Comparison of ENCODE assay signal across 8 cellular contexts in genomic region chr7:31443457-31443856, GRCh38.
DNase-seq lines count a peak whose midpoint lies in the region; ATAC-seq, FAIRE-seq and TF ChIP-seq lines count a peak whose summit lies in the region.

No MANE protein-coding gene starts in this region.

- TF ChIP-seq EP300 in A549 (IDR thresholded peaks at IDR 0.05), result no peak

- no peaks in the 10 kb centered on the region for H3K36me3 Mint-ChIP-seq in activated T-helper 2 cell treated with anti-CD3 and anti-CD28 coated beads, Interferon-gamma antibody, Interleukin-2, Interleukin-4, amounts not matched to agents 10 μg/mL and 5 μg/mL and 100 μg/mL, durations not matched to agents 14 hours and 24 hours and 36 hours (ENCODE audit: low read depth)

- no peak overlapping the region for H3K27ac Mint-ChIP-seq in activated T-helper 2 cell treated with anti-CD3 and anti-CD28 coated beads, Interferon-gamma antibody, Interleukin-2, Interleukin-4, amounts not matched to agents 10 μg/mL and 5 μg/mL and 100 μg/mL, durations not matched to agents 14 hours and 24 hours and 36 hours

- no peak overlapping the region for H3K4me2 ChIP-seq in A549

- no peaks in the 10 kb centered on the region for H3K4me1 Mint-ChIP-seq in activated T-helper 2 cell treated with anti-CD3 and anti-CD28 coated beads, Interferon-gamma antibody, Interleukin-2, Interleukin-4, amounts not matched to agents 10 μg/mL and 5 μg/mL and 100 μg/mL, durations not matched to agents 14 hours and 24 hours and 36 hours (ENCODE audit: low read depth)

- CTCF ChIA-PET in A549 (lab: Yijun Ruan, JAX), result interaction anchor here (0.6 to 7.3 kb wide), 56 partner anchors 10 to 883 kb away, joined by 3 to 109 read pairs (median 5); no protein-coding TSS in a partner anchor

- peak; percentile 80 to 86 for TF ChIP-seq RAD21 in A549 (conservative IDR thresholded peaks at IDR 0.05 in 1 of 2, IDR thresholded peaks at IDR 0.05 in 1 of 2)

- no peak for FAIRE-seq in A549 (lab: Jason Lieb, UNC)

- POLR2A ChIA-PET in A549 (lab: Yijun Ruan, JAX), result no interaction called here

- WGBS in A549 (ENCODE audit: missing lambda C conversion rate), result 0% methylated on average over 1 of the region's 1 CpG

- DNase-seq in A549 (ENCODE audit: low read depth in 1 of 2, low spot score in 1 of 2) (peak; percentile 60 to 68), NCI-H1417 treated with DMSO at 0.1 percent for 48 hours (lab: John Stamatoyannopoulos, UW) (peak; percentile 41), SKM-1 (lab: John Stamatoyannopoulos, UW; ENCODE audit: unreplicated experiment) (peak; percentile 61), foreskin melanocyte (peak; percentile 48), renal cortical epithelial cell (ENCODE audit: low read depth) (peak; percentile 68)
- no peak for DNase-seq in activated T-helper 2 cell treated with anti-CD3 and anti-CD28 coated beads, Interferon-gamma antibody, Interleukin-2, Interleukin-4, amounts not matched to agents 10 μg/mL and 5 μg/mL and 100 μg/mL, durations not matched to agents 14 hours and 24 hours and 36 hours (ENCODE audit: low spot score)

- H3K9me3 ChIP-seq in A549, result no peaks in the 10 kb centered on the region

- intact Hi-C loops in activated T-helper 2 cell treated with anti-CD3 and anti-CD28 coated beads, Interferon-gamma antibody, Interleukin-2, Interleukin-4, amounts not matched to agents 10 μg/mL and 5 μg/mL and 100 μg/mL, durations not matched to agents 14 hours and 24 hours and 36 hours (cut with micrococcal nuclease), result loop anchor here (2.0 kb wide), 1 partner anchor 45 kb away; no protein-coding TSS in a partner anchor

- TF ChIP-seq POLR2A in A549 (IDR thresholded peaks at IDR 0.05; ENCODE audit: low read length), result no peak

- no peak overlapping the region for H3K27ac ChIP-seq in A549

- no peak overlapping the region for H3K4me3 Mint-ChIP-seq in activated T-helper 2 cell treated with anti-CD3 and anti-CD28 coated beads, Interferon-gamma antibody, Interleukin-2, Interleukin-4, amounts not matched to agents 10 μg/mL and 5 μg/mL and 100 μg/mL, durations not matched to agents 14 hours and 24 hours and 36 hours (ENCODE audit: low read depth)

- H3K4me3 ChIP-seq in A549, result no peak overlapping the region

- peak; percentile 90 for TF ChIP-seq CTCF in A549 (IDR thresholded peaks at IDR 0.05)

- H3K9me3 Mint-ChIP-seq in activated T-helper 2 cell treated with anti-CD3 and anti-CD28 coated beads, Interferon-gamma antibody, Interleukin-2, Interleukin-4, amounts not matched to agents 10 μg/mL and 5 μg/mL and 100 μg/mL, durations not matched to agents 14 hours and 24 hours and 36 hours, result no peaks in the 10 kb centered on the region

- H3K4me1 ChIP-seq in A549, result no peaks in the 10 kb centered on the region

- H3K27me3 Mint-ChIP-seq in activated T-helper 2 cell treated with anti-CD3 and anti-CD28 coated beads, Interferon-gamma antibody, Interleukin-2, Interleukin-4, amounts not matched to agents 10 μg/mL and 5 μg/mL and 100 μg/mL, durations not matched to agents 14 hours and 24 hours and 36 hours (ENCODE audit: low read depth), result no peaks in the 10 kb centered on the region

- ATAC-seq in A549 (peak; percentile 84 to 93), GM18498 (IDR thresholded peaks at IDR 0.05; ENCODE audit: unreplicated experiment) (peak; percentile 80), HG02885 (IDR thresholded peaks at IDR 0.05; ENCODE audit: poor library complexity, unreplicated experiment) (peak; percentile 89)

TF ChIP-seq in A549, 52 proteins besides CTCF, POLR2A, EP300 and RAD21:
- TF ChIP-seq KDM1A (IDR thresholded peaks at IDR 0.05; ENCODE audit: low read depth), result no peak
- TF ChIP-seq HMGXB4 (CRISPR knock-in tag; IDR thresholded peaks at IDR 0.05; ENCODE audit: borderline replicate concordance), result no peak
- no peak for TF ChIP-seq BCL3 (IDR thresholded peaks at IDR 0.05)
- TF ChIP-seq MAFK (IDR thresholded peaks at IDR 0.05; ENCODE audit: partially characterized antibody), result no peak
- peak; percentile 89 for TF ChIP-seq SMC3 (IDR thresholded peaks at IDR 0.05)
